In genomic region chr16:4442371-4442770, GRCh38 we compare ENCODE assay signal across 8 cellular contexts.
"Had no signal": no experiment of that assay in that cellular context is flagged by ENCODE, and none has a peak within 500 bp of the region (broad histone marks: within the 10 kb centered on the region; RNA-seq: fewer than 3 reads in every experiment).

No MANE protein-coding gene starts in this region.

- FAIRE-seq: H1, H54, HepG2 had no signal

- DNase-seq: H9, HCEC 1CT, KBM-7 had no signal

- H3K4me2 ChIP-seq: GM23338 had no signal

- H3K27ac ChIP-seq: HL-60 had no signal

- H2AFZ ChIP-seq: GM23338 had no signal

- H3K4me3 ChIP-seq: GM23338 had no signal
